16 cellular contexts compared by ENCODE assay signal in genomic region chr7:132578050-132578370, GRCh38. TPM values are rescaled to one million over a fixed set of nuclear protein-coding genes. Genes with fewer than 3 reads are reported as not detected.
DNase-seq lines count a peak whose midpoint lies in the region; ATAC-seq and TF ChIP-seq lines count a peak whose summit lies in the region.
"Had no signal": no experiment of that assay in that cellular context is flagged by ENCODE, and none has a peak within 500 bp of the region (broad histone marks: within the 10 kb centered on the region; RNA-seq: fewer than 3 reads in every experiment).

No MANE protein-coding gene starts in this region.

- H3F3A ChIP-seq in SK-N-SH (replicated peaks; ENCODE audit: insufficient read depth) (peaks cover 4% of the 10 kb centered on the region), neural progenitor cell (ENCODE audit: low read depth) (peaks cover 27% of the 10 kb centered on the region)

- TF ChIP-seq RAD21 in SK-N-SH (IDR thresholded peaks at IDR 0.05; ENCODE audit: low read length): no peak

- H3K9me3 Mint-ChIP-seq in chondrocyte (ENCODE audit: low read depth) (no peaks in the 10 kb centered on the region), neural progenitor cell (peaks cover 2% of the 10 kb centered on the region)
- H3K9me3 Mint-ChIP-seq: naive B cell had no signal

- no peaks in the 10 kb centered on the region for H3K9me2 ChIP-seq in SK-N-SH

- H3K4me1 Mint-ChIP-seq in chondrocyte (ENCODE audit: low read depth): peaks cover 37% of the 10 kb centered on the region
- H3K4me1 Mint-ChIP-seq in neural progenitor cell: peaks cover 31% of the 10 kb centered on the region

- no peak for TF ChIP-seq POLR2A in breast epithelium (IDR thresholded peaks at IDR 0.05)

- H3K27me3 Mint-ChIP-seq in chondrocyte (ENCODE audit: low read depth): peaks cover 2% of the 10 kb centered on the region
- peaks cover 49% of the 10 kb centered on the region for H3K27me3 Mint-ChIP-seq in neural progenitor cell (ENCODE audit: insufficient read depth, low read depth)

- H3K79me2 ChIP-seq in SK-N-SH (ENCODE audit: insufficient read depth) (peaks cover 6% of the 10 kb centered on the region; the same call in 1 of the 2 replicates), neural progenitor cell (ENCODE audit: low read depth) (no peaks in the 10 kb centered on the region)

- ATAC-seq in SK-N-SH treated with all-trans-retinoic acid at 6 μM for 48 hours: no peak
- ATAC-seq in activated CD4-positive, CD25-positive, alpha-beta regulatory T cell treated with anti-CD3 and anti-CD28 coated beads, Interleukin-2, amount 50 U/mL, for 24 hours: no peak

- peak overlapping the region; percentile 81; the same call in 1 of the 2 replicates for H3K4me2 ChIP-seq in SK-N-SH
- H3K4me2 ChIP-seq in neural progenitor cell: peak overlapping the region; percentile 86

- no peaks in the 10 kb centered on the region for H3K36me3 ChIP-seq in SK-N-SH (replicated peaks in 1 of 2; ENCODE audit: control insufficient read depth in 1 of 2, insufficient read depth in 2 of 2, low read length in 1 of 2)
- no peaks in the 10 kb centered on the region for H3K36me3 ChIP-seq in HEK293 (ENCODE audit: control insufficient read depth in 2 of 2, insufficient read depth in 1 of 2, low read length in 2 of 2)
- H3K36me3 ChIP-seq in neural progenitor cell: no peaks in the 10 kb centered on the region
- H3K36me3 ChIP-seq in breast epithelium: no peaks in the 10 kb centered on the region
- H3K36me3 ChIP-seq: right atrium auricular region, tibial artery had no signal

- peaks cover 0 to 40% of the 10 kb centered on the region in 2 experiments; a peak in 2 of 4 replicates for H3K4me1 ChIP-seq in SK-N-SH (ENCODE audit: control insufficient read depth in 1 of 2, insufficient read depth in 2 of 2, low read depth in 1 of 2, low read length in 1 of 2)
- H3K4me1 ChIP-seq in HEK293 (ENCODE audit: control insufficient read depth, insufficient read depth, low read length): peaks cover 3% of the 10 kb centered on the region; the same call in 1 of the 2 replicates
- peaks cover 34% of the 10 kb centered on the region for H3K4me1 ChIP-seq in neural progenitor cell
- H3K4me1 ChIP-seq in breast epithelium: no peaks in the 10 kb centered on the region

- H3K9ac ChIP-seq in SK-N-SH (no peak overlapping the region), neural progenitor cell (no peak overlapping the region)

- CTCF ChIA-PET in SK-N-SH (lab: Yijun Ruan, JAX): interaction anchor here (0.5 to 15.3 kb wide), 44 partner anchors 9 to 1571 kb away, joined by 3 to 440 read pairs (median 6); no protein-coding TSS in a partner anchor
- CTCF ChIA-PET in HEK293 (lab: Yijun Ruan, JAX): interaction anchor here (0.5 to 1.8 kb wide), 10 partner anchors 8 to 886 kb away, joined by 3 to 10 read pairs (median 4); no protein-coding TSS in a partner anchor

- H3K27ac ChIP-seq in SK-N-SH (ENCODE audit: low read depth in 2 of 2, low read length in 1 of 2): no peak overlapping the region
- no peak overlapping the region for H3K27ac ChIP-seq in HEK293 (ENCODE audit: extremely low read depth, low read depth, low read length)
- H3K27ac ChIP-seq in neural progenitor cell: no peak overlapping the region
- no peak overlapping the region for H3K27ac ChIP-seq in breast epithelium
- H3K27ac ChIP-seq: 22Rv1, tibial artery had no signal

- H3K9me3 ChIP-seq in SK-N-SH: no peaks in the 10 kb centered on the region
- no peaks in the 10 kb centered on the region for H3K9me3 ChIP-seq in HEK293 (ENCODE audit: control insufficient read depth, insufficient read depth, low read depth, low read length)
- H3K9me3 ChIP-seq in neural progenitor cell (ENCODE audit: low read depth): no peaks in the 10 kb centered on the region
- no peaks in the 10 kb centered on the region for H3K9me3 ChIP-seq in breast epithelium
- H3K9me3 ChIP-seq: right atrium auricular region, tibial artery had no signal

- no peak for DNase-seq in SK-N-SH
- DNase-seq in chondrocyte (ENCODE audit: low spot score): no peak
- DNase-seq in neural progenitor cell (ENCODE audit: low spot score): no peak
- DNase-seq in Ammon's horn (ENCODE audit: low spot score): no peak
- no peak for DNase-seq in breast epithelium (ENCODE audit: low spot score in 2 of 2)
- DNase-seq: central memory CD4-positive, alpha-beta T cell; effector memory CD4-positive, alpha-beta T cell; naive B cell; SIG-M5 had no signal

- TF ChIP-seq EP300 in SK-N-SH (IDR thresholded peaks at IDR 0.05; ENCODE audit: borderline replicate concordance in 1 of 2, low read depth in 1 of 2, low read length in 1 of 2): no peak

- WGBS in SK-N-SH (ENCODE audit: low lambda C conversion rate): 74% methylated on average over 3 of the region's 3 CpGs

- H3K27me3 ChIP-seq in SK-N-SH (ENCODE audit: insufficient read depth) (peaks cover 17% of the 10 kb centered on the region; the same call in 1 of the 2 replicates), neural progenitor cell (peaks cover 77% of the 10 kb centered on the region), breast epithelium (peaks cover 0 to 44% of the 10 kb centered on the region in 2 donors)
- H3K27me3 ChIP-seq: right atrium auricular region had no signal

- H3K27ac Mint-ChIP-seq in chondrocyte (ENCODE audit: unreplicated experiment): no peak overlapping the region
- no peak overlapping the region for H3K27ac Mint-ChIP-seq in neural progenitor cell
- H3K27ac Mint-ChIP-seq: naive B cell had no signal

- no peak for TF ChIP-seq CTCF in SK-N-SH (IDR thresholded peaks at IDR 0.05)
- no peak for TF ChIP-seq CTCF in HEK293 (tag by site-specific recombination; IDR thresholded peaks at IDR 0.05)
- TF ChIP-seq CTCF in chondrocyte (IDR thresholded peaks at IDR 0.05): no peak
- TF ChIP-seq CTCF in neural progenitor cell (IDR thresholded peaks at IDR 0.05): no peak
- no peak for TF ChIP-seq CTCF in breast epithelium (IDR thresholded peaks at IDR 0.05)

- H2AFZ ChIP-seq in SK-N-SH (ENCODE audit: low read depth): no peak overlapping the region
- no peak overlapping the region for H2AFZ ChIP-seq in neural progenitor cell (replicated peaks)

- H3K4me3 Mint-ChIP-seq in chondrocyte (ENCODE audit: unreplicated experiment) (peak overlapping the region; percentile 71), neural progenitor cell (peak overlapping the region; percentile 82)

- POLR2A ChIA-PET in SK-N-SH (lab: Yijun Ruan, JAX): interaction anchor here (0.7 kb wide), 1 partner anchor 632 kb away, joined by 4 read pairs; no protein-coding TSS in a partner anchor
- POLR2A ChIA-PET in HEK293 (lab: Yijun Ruan, JAX): no interaction called here

- H4K20me1 ChIP-seq in SK-N-SH (ENCODE audit: insufficient read depth) (peaks cover 10% of the 10 kb centered on the region; the same call in 1 of the 2 replicates), neural progenitor cell (ENCODE audit: low read depth) (peaks cover 28% of the 10 kb centered on the region)

- no peak overlapping the region for H3K4me3 ChIP-seq in SK-N-SH (ENCODE audit: low read depth in 2 of 2, low read length in 1 of 2)
- no peak overlapping the region for H3K4me3 ChIP-seq in HEK293 (ENCODE audit: low read depth, low read length)
- H3K4me3 ChIP-seq in neural progenitor cell: no peak overlapping the region
- no peak overlapping the region for H3K4me3 ChIP-seq in breast epithelium

- H3K36me3 Mint-ChIP-seq in chondrocyte (ENCODE audit: low read depth) (no peaks in the 10 kb centered on the region), neural progenitor cell (no peaks in the 10 kb centered on the region)
- H3K36me3 Mint-ChIP-seq: naive B cell had no signal

- intact Hi-C loops in breast epithelium (cut with DNase I; ENCODE audit: low total_unique reads): loop anchor here (10.0 kb wide), 1 partner anchor 253 kb away; no protein-coding TSS in a partner anchor

TF ChIP-seq in SK-N-SH, 30 proteins besides CTCF, POLR2A, EP300 and RAD21 (continues in another document):
- TF ChIP-seq FOXJ3 (CRISPR knock-in tag; IDR thresholded peaks at IDR 0.05) (no peak), FOXM1 (IDR thresholded peaks at IDR 0.05; ENCODE audit: low read depth) (no peak), MEF2A (IDR thresholded peaks at IDR 0.05; ENCODE audit: borderline replicate concordance, low read depth) (no peak), NRF1 (IDR thresholded peaks at IDR 0.05; ENCODE audit: low read depth, low read length) (no peak), GABPA (IDR thresholded peaks at IDR 0.05; ENCODE audit: low read depth) (no peak), SIN3A (IDR thresholded peaks at IDR 0.05; ENCODE audit: borderline replicate concordance, low read depth, low read length) (no peak), ELF1 (IDR thresholded peaks at IDR 0.05) (no peak), SMC3 (IDR thresholded peaks at IDR 0.05; ENCODE audit: low read depth, low read length) (no peak)

TF ChIP-seq in SK-N-SH treated with all-trans-retinoic acid at 6 μM for 48 hours, 23 proteins besides CTCF, POLR2A, EP300 and RAD21:
- no peak for TF ChIP-seq RARB (CRISPR knock-in tag; IDR thresholded peaks at IDR 0.05)

TF ChIP-seq in HEK293, 187 proteins besides CTCF, POLR2A, EP300 and RAD21 (continues in another document):
- TF ChIP-seq ZNF624 (tag by site-specific recombination; IDR thresholded peaks at IDR 0.05): no peak

RNA-seq across cellular contexts. Expression of gene PLXNA4, which starts 1.7 kb away (rescaled TPM):
- 2.4 and 3.0 TPM in 2 replicates for polyA plus RNA-seq in SK-N-SH (2012; rRNA removed)
- 1.9 and 3.1 TPM in 2 replicates for polyA plus RNA-seq in SK-N-SH (2012; cell fraction: cytosol; rRNA removed)
- polyA plus RNA-seq in SK-N-SH (2012; cell fraction: nucleus; rRNA removed): 3.4 and 4.0 TPM in 2 replicates
- total RNA-seq in chondrocyte: 11.3 to 57.7 TPM (median 13.0 TPM) in 3 replicates
- 0.49 and 1.4 TPM in 2 replicates for total RNA-seq in neural progenitor cell (ENCODE audit: low replicate concordance)
- total RNA-seq in breast epithelium: 10 to 100 TPM in 2 of 3 donors, 1 to 10 TPM in 1; 7.2 to 32.5 (median 26.2) TPM
- total RNA-seq: HT-29 had no signal
